Comparison of ENCODE assay signal across 14 cellular contexts in the genomic region with DNA sequence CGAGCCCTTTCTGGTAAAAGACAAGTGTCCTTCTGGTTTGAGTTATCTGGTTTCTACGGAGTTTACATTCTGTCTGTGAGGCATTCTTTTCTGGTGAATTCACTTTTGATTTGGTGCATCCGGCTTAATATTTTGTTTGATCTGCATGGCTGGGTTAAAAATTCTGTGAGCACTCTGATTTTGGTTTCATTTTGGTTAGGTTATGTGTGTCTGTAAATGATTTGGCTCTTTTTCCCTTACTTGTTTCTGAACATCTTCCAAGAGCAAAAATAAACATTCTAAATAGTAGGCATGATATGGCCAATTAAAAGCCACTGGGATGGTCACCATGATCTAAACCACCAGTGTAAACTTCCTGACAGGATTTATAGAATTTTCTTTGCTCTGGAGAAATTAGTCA.
DNase-seq lines count a peak whose midpoint lies in the region; ATAC-seq and TF ChIP-seq lines count a peak whose summit lies in the region.
"Had no signal": no experiment of that assay in that cellular context is flagged by ENCODE, and none has a peak within 500 bp of the region (broad histone marks: within the 10 kb centered on the region; RNA-seq: fewer than 3 reads in every experiment).

No MANE protein-coding gene starts in this region.

- intact Hi-C loops in right cardiac atrium (cut with DNase I), result no loop called here
- intact Hi-C loops in left cardiac atrium (cut with DNase I), result no loop called here

- H3K9me3 ChIP-seq in right cardiac atrium (ENCODE audit: control insufficient read depth, low read length) (no peaks in the 10 kb centered on the region), T-helper 17 cell (ENCODE audit: control insufficient read depth, low read length, poor library complexity, severe bottlenecking) (no peaks in the 10 kb centered on the region), Peyer's patch (no peaks in the 10 kb centered on the region)

- H3K27me3 ChIP-seq in right cardiac atrium (ENCODE audit: control insufficient read depth, insufficient read depth) (no peaks in the 10 kb centered on the region), foreskin keratinocyte (no peaks in the 10 kb centered on the region), Peyer's patch (no peaks in the 10 kb centered on the region)

- H3K36me3 Mint-ChIP-seq in T-helper 17 cell (ENCODE audit: low read depth), result peaks cover 4% of the 10 kb centered on the region
- H3K36me3 Mint-ChIP-seq: activated naive CD4-positive, alpha-beta T cell treated with anti-CD3 and anti-CD28 coated beads, Interleukin-2, amount 10 ng/mL, durations not matched to agents 7 days and 5 days had no signal

- H3K4me3 ChIP-seq in right cardiac atrium (ENCODE audit: low read length), result peak overlapping the region; percentile 25
- H3K4me3 ChIP-seq in foreskin fibroblast (ENCODE audit: low read depth in 1 of 2, low read length in 2 of 2), result peak overlapping the region; percentile 20 to 41
- no peak overlapping the region for H3K4me3 ChIP-seq in Peyer's patch

- H3K4me1 ChIP-seq in right cardiac atrium (ENCODE audit: control insufficient read depth, insufficient read depth, low read length) (no peaks in the 10 kb centered on the region), foreskin keratinocyte (no peaks in the 10 kb centered on the region), Peyer's patch (no peaks in the 10 kb centered on the region)

- DNase-seq in right cardiac atrium (no peak), left cardiac atrium (no peak), T-helper 17 cell (no peak), foreskin fibroblast (peak; percentile 56 to 81), foreskin keratinocyte (no peak), NCI-H345 (lab: John Stamatoyannopoulos, UW) (no peak), Peyer's patch (no peak), DMS114 treated with DMSO at 0.1 percent for 48 hours (lab: John Stamatoyannopoulos, UW; ENCODE audit: unreplicated experiment) (no peak)
- DNase-seq: activated CD4-positive, alpha-beta T cell treated with anti-CD3 and anti-CD28 coated beads, Interleukin-2, amount 50 U/mL, for 48 hours; activated naive CD4-positive, alpha-beta T cell treated with anti-CD3 and anti-CD28 coated beads, Interleukin-2, amount 10 ng/mL, durations not matched to agents 7 days and 5 days; MV-4-11; NCI-H526 had no signal

- TF ChIP-seq POLR2A in Peyer's patch (IDR thresholded peaks at IDR 0.05), result no peak

- ATAC-seq in right cardiac atrium (no peak), left cardiac atrium (no peak), T-helper 17 cell (peak; percentile 36), foreskin keratinocyte (no peak)

- no peak overlapping the region for H3K27ac ChIP-seq in right cardiac atrium (ENCODE audit: low read length)
- no peak overlapping the region for H3K27ac ChIP-seq in foreskin keratinocyte
- no peak overlapping the region for H3K27ac ChIP-seq in Peyer's patch
- H3K27ac ChIP-seq: HL-60 had no signal

- H3K27me3 Mint-ChIP-seq in T-helper 17 cell, result peaks cover 6% of the 10 kb centered on the region

- peaks cover 18% of the 10 kb centered on the region for H3K4me1 Mint-ChIP-seq in T-helper 17 cell
- H3K4me1 Mint-ChIP-seq: activated naive CD4-positive, alpha-beta T cell treated with anti-CD3 and anti-CD28 coated beads, Interleukin-2, amount 10 ng/mL, durations not matched to agents 7 days and 5 days; B cell had no signal

- peak overlapping the region; percentile 94 for H3K27ac Mint-ChIP-seq in T-helper 17 cell
- H3K27ac Mint-ChIP-seq: activated naive CD4-positive, alpha-beta T cell treated with anti-CD3 and anti-CD28 coated beads, Interleukin-2, amount 10 ng/mL, durations not matched to agents 7 days and 5 days; B cell had no signal

- no peaks in the 10 kb centered on the region for H3K36me3 ChIP-seq in Peyer's patch

- peak overlapping the region; percentile 79 for H3K4me3 Mint-ChIP-seq in T-helper 17 cell
- H3K4me3 Mint-ChIP-seq: activated naive CD4-positive, alpha-beta T cell treated with anti-CD3 and anti-CD28 coated beads, Interleukin-2, amount 10 ng/mL, durations not matched to agents 7 days and 5 days; B cell had no signal

- TF ChIP-seq CTCF in foreskin fibroblast (IDR thresholded peaks at IDR 0.05; ENCODE audit: low read depth, low read length), result no peak
- no peak for TF ChIP-seq CTCF in foreskin keratinocyte (conservative IDR thresholded peaks at IDR 0.05)
- TF ChIP-seq CTCF in Peyer's patch (IDR thresholded peaks at IDR 0.05), result no peak

- WGBS in right cardiac atrium, result 41% methylated on average over 3 of the region's 3 CpGs

Comparison
In these comparisons a context has a peak if more than half of its experiments do, and no peak if none do; other contexts are left out.
1. DNase-seq: peak in foreskin fibroblast (2 of 2); none in right cardiac atrium (0 of 3), left cardiac atrium (single experiment), T-helper 17 cell (0 of 3), foreskin keratinocyte (0 of 2), NCI-H345 (single experiment), Peyer's patch (0 of 3) and DMS114 treated with DMSO at 0.1 percent for 48 hours (single experiment).
2. H3K4me3 ChIP-seq: peak in right cardiac atrium (single experiment) and foreskin fibroblast (2 of 2); none in Peyer's patch (0 of 4).